ENCODE assay signal across 8 cellular contexts in genomic region chr22:46043816-46044717, GRCh38.
DNase-seq lines count a peak whose midpoint lies in the region; ATAC-seq, FAIRE-seq and TF ChIP-seq lines count a peak whose summit lies in the region.

No MANE protein-coding gene starts in this region.

- H3K4me3 Mint-ChIP-seq in CD8-positive, alpha-beta memory T cell: peak overlapping the region; percentile 78 to 86 (median 82)
- peak overlapping the region; percentile 79 for H3K4me3 Mint-ChIP-seq in MCF 10A (ENCODE audit: unreplicated experiment)

- peak overlapping the region; percentile 29 to 93 (median 75) for H3K27ac Mint-ChIP-seq in CD8-positive, alpha-beta memory T cell
- H3K27ac Mint-ChIP-seq in MCF 10A (ENCODE audit: low read depth, unreplicated experiment): peak overlapping the region; percentile 97

- intact Hi-C loops in MCF 10A (cut with micrococcal nuclease): no loop called here

- DNase-seq in CD8-positive, alpha-beta memory T cell: peak in 2 of 5 donors; percentile 8 to 45
- DNase-seq in NCI-H2029 treated with DMSO at 0.1 percent for 48 hours (lab: John Stamatoyannopoulos, UW) (peak; percentile 61), MCF 10A (ENCODE audit: unreplicated experiment) (peak; percentile 64), kidney epithelial cell (ENCODE audit: low read depth) (no peak), HTR-8/SVneo (ENCODE audit: insufficient read length, low spot score) (no peak), OCI-M2 (lab: John Stamatoyannopoulos, UW; ENCODE audit: unreplicated experiment) (no peak)
- DNase-seq in stimulated activated CD8-positive, alpha-beta memory T cell treated with anti-CD3 and anti-CD28 coated beads, Interleukin-4, amount 100 ng/mL, for 48 hours: peak; percentile 46

- no peaks in the 10 kb centered on the region for H3K27me3 ChIP-seq in CD8-positive, alpha-beta memory T cell (ENCODE audit: insufficient read depth, low read length, poor library complexity, severe bottlenecking)
- H3K27me3 ChIP-seq in kidney epithelial cell (ENCODE audit: control insufficient read depth, insufficient read depth, low read length): no peaks in the 10 kb centered on the region

- no peaks in the 10 kb centered on the region for H3K27me3 Mint-ChIP-seq in CD8-positive, alpha-beta memory T cell
- no peaks in the 10 kb centered on the region for H3K27me3 Mint-ChIP-seq in MCF 10A (ENCODE audit: insufficient read depth, unreplicated experiment)

- H3K4me1 Mint-ChIP-seq in CD8-positive, alpha-beta memory T cell: peaks cover 3 to 31% (median 7%) of the 10 kb centered on the region in 3 donors
- H3K4me1 Mint-ChIP-seq in MCF 10A (ENCODE audit: insufficient read depth, unreplicated experiment): peaks cover 12% of the 10 kb centered on the region

- peaks cover 18% of the 10 kb centered on the region for H3K4me1 ChIP-seq in CD8-positive, alpha-beta memory T cell (ENCODE audit: insufficient read depth, low read length)

- H3K36me3 Mint-ChIP-seq in CD8-positive, alpha-beta memory T cell: no peaks in the 10 kb centered on the region
- H3K36me3 Mint-ChIP-seq in MCF 10A (ENCODE audit: insufficient read depth, unreplicated experiment): no peaks in the 10 kb centered on the region

- TF ChIP-seq CTCF in MCF 10A (IDR thresholded peaks at IDR 0.05; ENCODE audit: unreplicated experiment) (no peak), kidney epithelial cell (IDR thresholded peaks at IDR 0.05; ENCODE audit: insufficient read depth, low read length, poor library complexity, severe bottlenecking) (no peak)

- no peaks in the 10 kb centered on the region for H3K9me3 Mint-ChIP-seq in CD8-positive, alpha-beta memory T cell
- no peaks in the 10 kb centered on the region for H3K9me3 Mint-ChIP-seq in MCF 10A (ENCODE audit: unreplicated experiment)

- POLR2A ChIA-PET in CD8-positive, alpha-beta memory T cell (lab: Charles Lee): interaction anchor here (0.7 to 2.1 kb wide), 4 partner anchors 8 to 31 kb away, joined by 3 to 11 read pairs (median 6); no protein-coding TSS in a partner anchor
- POLR2A ChIA-PET in MCF 10A (lab: Yijun Ruan, JAX): interaction anchor here (0.6 to 7.4 kb wide), 17 partner anchors 8 to 73 kb away, joined by 3 to 160 read pairs (median 10); no protein-coding TSS in a partner anchor

- H3K36me3 ChIP-seq in CD8-positive, alpha-beta memory T cell (ENCODE audit: insufficient read depth, low read length): no peaks in the 10 kb centered on the region
- no peaks in the 10 kb centered on the region for H3K36me3 ChIP-seq in kidney epithelial cell (ENCODE audit: control insufficient read depth, insufficient read depth, low read length)

- CTCF ChIA-PET in CD8-positive, alpha-beta memory T cell (lab: Charles Lee): interaction anchor here (1.7 kb wide), 1 partner anchor 38 kb away, joined by 8 read pairs; no protein-coding TSS in a partner anchor
- CTCF ChIA-PET in MCF 10A (lab: Yijun Ruan, JAX): interaction anchor here (0.6 to 5.3 kb wide), 5 partner anchors 19 to 50 kb away, joined by 4 to 39 read pairs (median 4); no protein-coding TSS in a partner anchor

- FAIRE-seq in HTR-8/SVneo (lab: Jason Lieb, UNC): no peak

- H3K4me3 ChIP-seq in CD8-positive, alpha-beta memory T cell (ENCODE audit: low read length): peak overlapping the region; percentile 69
- H3K4me3 ChIP-seq in kidney epithelial cell (ENCODE audit: low read depth, low read length): peak overlapping the region; percentile 43

- ATAC-seq in HG03442 (IDR thresholded peaks at IDR 0.05; ENCODE audit: unreplicated experiment): no peak

- no TSS peak for BruUV-seq in MCF 10A (replicated peaks; lab: Mats Ljungman, UMichigan)

- H3K27ac ChIP-seq in CD8-positive, alpha-beta memory T cell (ENCODE audit: low read depth, low read length): no peak overlapping the region

- H3K9me3 ChIP-seq in CD8-positive, alpha-beta memory T cell (ENCODE audit: low read length): no peaks in the 10 kb centered on the region

Comparison
In these comparisons a context has a peak if more than half of its experiments do, and no peak if none do; other contexts are left out.
1. DNase-seq: peak in NCI-H2029 treated with DMSO at 0.1 percent for 48 hours (single experiment), MCF 10A (single experiment) and stimulated activated CD8-positive, alpha-beta memory T cell treated with anti-CD3 and anti-CD28 coated beads, Interleukin-4, amount 100 ng/mL, for 48 hours (single experiment); none in kidney epithelial cell (single experiment), HTR-8/SVneo (single experiment) and OCI-M2 (single experiment).